8 cellular contexts compared by ENCODE assay signal in genomic region chr17:81890447-81891302, GRCh38. TPM values are rescaled to one million over a fixed set of nuclear protein-coding genes. Genes with fewer than 3 reads are reported as not detected.
DNase-seq lines count a peak whose midpoint lies in the region; ATAC-seq and TF ChIP-seq lines count a peak whose summit lies in the region.

No MANE protein-coding gene starts in this region.

- peak; percentile 55 for DNase-seq in activated CD8-positive, alpha-beta T cell treated with anti-CD3 and anti-CD28 coated beads, Interleukin-2, amount 10 ng/mL, durations not matched to agents 7 days and 5 days
- peak; percentile 50 for DNase-seq in hepatocyte (ENCODE audit: low spot score)
- DNase-seq in spleen: peak; percentile 82
- no peak for DNase-seq in COR-L47 (lab: John Stamatoyannopoulos, UW)
- DNase-seq in T1000 (lab: John Stamatoyannopoulos, UW): no peak

- no peaks in the 10 kb centered on the region for H3K9me3 Mint-ChIP-seq in activated CD8-positive, alpha-beta T cell treated with anti-CD3 and anti-CD28 coated beads, Interleukin-2, amount 10 ng/mL, durations not matched to agents 7 days and 5 days (ENCODE audit: insufficient read depth)

- ATAC-seq in HG02943 (IDR thresholded peaks at IDR 0.05; ENCODE audit: low read depth, unreplicated experiment): peak; percentile 12
- peak; percentile 9 for ATAC-seq in activated CD8-positive, alpha-beta T cell treated with anti-CD3 and anti-CD28 coated beads, Interleukin-2, amount 10 ng/mL, durations not matched to agents 7 days and 5 days
- ATAC-seq in HG03521 (IDR thresholded peaks at IDR 0.05; ENCODE audit: unreplicated experiment): no peak

- H3K4me3 ChIP-seq in GM08714 (ENCODE audit: low read length): peak overlapping the region; percentile 68
- H3K4me3 ChIP-seq in hepatocyte: peak overlapping the region; percentile 87
- H3K4me3 ChIP-seq in spleen: peak overlapping the region; percentile 67 to 97 (median 86)

- POLR2A ChIA-PET in activated CD8-positive, alpha-beta T cell treated with anti-CD3 and anti-CD28 coated beads, Interleukin-2, amount 10 ng/mL, durations not matched to agents 7 days and 5 days (lab: Charles Lee): interaction anchor here (2.1 to 2.9 kb wide), 2 partner anchors 21 to 24 kb away, joined by 7 to 23 read pairs; partner anchors contain the start of gene ARHGDIA

- no peaks in the 10 kb centered on the region for H3K9me2 ChIP-seq in hepatocyte (replicated peaks; ENCODE audit: insufficient read depth)

- intact Hi-C loops in spleen (cut with DNase I; ENCODE audit: low total_unique reads): no loop called here

- no peaks in the 10 kb centered on the region for H3K27me3 ChIP-seq in hepatocyte
- no peaks in the 10 kb centered on the region for H3K27me3 ChIP-seq in spleen (replicated peaks in 1 of 7)

- H3K9me3 ChIP-seq in hepatocyte (ENCODE audit: low read depth): no peaks in the 10 kb centered on the region
- no peaks in the 10 kb centered on the region for H3K9me3 ChIP-seq in spleen

- peak overlapping the region; percentile 91 for H3K4me3 Mint-ChIP-seq in activated CD8-positive, alpha-beta T cell treated with anti-CD3 and anti-CD28 coated beads, Interleukin-2, amount 10 ng/mL, durations not matched to agents 7 days and 5 days

- TF ChIP-seq POLR2A in spleen (IDR thresholded peaks at IDR 0.05): no peak

- H3K79me2 ChIP-seq in hepatocyte: peaks cover 55% of the 10 kb centered on the region

- H3K4me1 ChIP-seq in hepatocyte (ENCODE audit: insufficient read depth) (peaks cover 6% of the 10 kb centered on the region), spleen (peaks cover 12 to 59% (median 34%) of the 10 kb centered on the region in 6 donors)

- peaks cover 32% of the 10 kb centered on the region for H3K4me1 Mint-ChIP-seq in activated CD8-positive, alpha-beta T cell treated with anti-CD3 and anti-CD28 coated beads, Interleukin-2, amount 10 ng/mL, durations not matched to agents 7 days and 5 days (ENCODE audit: low read depth)

- H3K27ac ChIP-seq in hepatocyte (peak overlapping the region; percentile 93), spleen (peak overlapping the region; percentile 87 to 97 (median 94))

- H4K20me1 ChIP-seq in hepatocyte (ENCODE audit: insufficient read depth, poor library complexity, severe bottlenecking): no peaks in the 10 kb centered on the region

- WGBS in hepatocyte (ENCODE audit: low lambda C conversion rate, missing lambda C conversion rate): 27% methylated on average over 33 of the region's 69 CpGs
- 8 to 9% (median 9%) methylated on average over 30 to 69 of the region's 69 CpGs for WGBS in spleen, 5 donors

- H3K36me3 ChIP-seq in hepatocyte (replicated peaks; ENCODE audit: insufficient read depth, low read depth) (no peaks in the 10 kb centered on the region), spleen (peaks cover 4 to 72% (median 61%) of the 10 kb centered on the region in 6 donors)

- TF ChIP-seq CTCF in hepatocyte (IDR thresholded peaks at IDR 0.05; ENCODE audit: poor library complexity) (no peak), spleen (IDR thresholded peaks at IDR 0.05 in 8 of 11, conservative IDR thresholded peaks at IDR 0.05 in 3 of 11) (no peak)

- peaks cover 54% of the 10 kb centered on the region for H3K36me3 Mint-ChIP-seq in activated CD8-positive, alpha-beta T cell treated with anti-CD3 and anti-CD28 coated beads, Interleukin-2, amount 10 ng/mL, durations not matched to agents 7 days and 5 days (ENCODE audit: low read depth)

- peak overlapping the region; percentile 92 for H3K4me2 ChIP-seq in hepatocyte

- no peaks in the 10 kb centered on the region for H3K27me3 Mint-ChIP-seq in activated CD8-positive, alpha-beta T cell treated with anti-CD3 and anti-CD28 coated beads, Interleukin-2, amount 10 ng/mL, durations not matched to agents 7 days and 5 days (ENCODE audit: low read depth)

- peak overlapping the region; percentile 97 for H3K27ac Mint-ChIP-seq in activated CD8-positive, alpha-beta T cell treated with anti-CD3 and anti-CD28 coated beads, Interleukin-2, amount 10 ng/mL, durations not matched to agents 7 days and 5 days

- CTCF ChIA-PET in activated CD8-positive, alpha-beta T cell treated with anti-CD3 and anti-CD28 coated beads, Interleukin-2, amount 10 ng/mL, durations not matched to agents 7 days and 5 days (lab: Charles Lee): no interaction called here

- H2AFZ ChIP-seq in hepatocyte: no peak overlapping the region

RNA-seq across cellular contexts. Expression of gene ALYREF, which starts 0.7 kb away (rescaled TPM):
- total RNA-seq in activated CD8-positive, alpha-beta T cell treated with anti-CD3 and anti-CD28 coated beads, Interleukin-2, amount 10 ng/mL, durations not matched to agents 7 days and 5 days: 100 to 1,000 TPM; 269 to 273 TPM
- total RNA-seq in hepatocyte: 50.9 and 55.3 TPM in 2 replicates
- 96.4 and 106 TPM in 2 replicates for polyA plus RNA-seq in hepatocyte
- 10 to 100 TPM; 31.5 to 70.0 (median 50.7) TPM for total RNA-seq in spleen
- 10 to 100 TPM; 23.6 to 56.6 (median 45.7) TPM for polyA plus RNA-seq in spleen

RNA-seq across cellular contexts. Expression of gene ANAPC11, which starts 0.8 kb away (rescaled TPM):
- total RNA-seq in activated CD8-positive, alpha-beta T cell treated with anti-CD3 and anti-CD28 coated beads, Interleukin-2, amount 10 ng/mL, durations not matched to agents 7 days and 5 days: 100 to 1,000 TPM; 122 TPM
- 129 and 155 TPM in 2 replicates for total RNA-seq in hepatocyte
- 307 and 345 TPM in 2 replicates for polyA plus RNA-seq in hepatocyte
- total RNA-seq in spleen: 10 to 100 TPM; 52.9 to 99.4 (median 54.9) TPM
- 100 to 1,000 TPM; 113 to 184 (median 179) TPM for polyA plus RNA-seq in spleen

RNA-seq across cellular contexts. Expression of gene NPB, which starts 11.4 kb away (rescaled TPM):
- under 1 TPM; 0.18 to 0.55 TPM for total RNA-seq in activated CD8-positive, alpha-beta T cell treated with anti-CD3 and anti-CD28 coated beads, Interleukin-2, amount 10 ng/mL, durations not matched to agents 7 days and 5 days
- 0.47 and 2.6 TPM in 2 replicates for total RNA-seq in hepatocyte
- 2.2 and 3.2 TPM in 2 replicates for polyA plus RNA-seq in hepatocyte
- total RNA-seq in spleen: 1 to 10 TPM in 3 of 7 donors, under 1 TPM in 3, not detected in 1; 0.23 to 2.9 (median 0.74) TPM
- 1 to 10 TPM; 2.2 to 4.8 (median 3.0) TPM for polyA plus RNA-seq in spleen

RNA-seq across cellular contexts. Expression of gene ARHGDIA, which starts 19.5 kb away (rescaled TPM):
- 100 to 1,000 TPM; 756 to 778 TPM for total RNA-seq in activated CD8-positive, alpha-beta T cell treated with anti-CD3 and anti-CD28 coated beads, Interleukin-2, amount 10 ng/mL, durations not matched to agents 7 days and 5 days
- total RNA-seq in hepatocyte (57.0 and 80.7 TPM in 2 replicates), spleen (100 to 1,000 TPM; 155 to 392 (median 293) TPM)
- polyA plus RNA-seq in hepatocyte (295 and 311 TPM in 2 replicates), spleen (100 to 1,000 TPM; 131 to 261 (median 137) TPM)

RNA-seq across cellular contexts. Expression of gene PCYT2, which starts 20.5 kb away (rescaled TPM):
- total RNA-seq in activated CD8-positive, alpha-beta T cell treated with anti-CD3 and anti-CD28 coated beads, Interleukin-2, amount 10 ng/mL, durations not matched to agents 7 days and 5 days: 10 to 100 TPM; 48.6 to 50.4 TPM
- 81.1 and 84.7 TPM in 2 replicates for total RNA-seq in hepatocyte
- 124 and 126 TPM in 2 replicates for polyA plus RNA-seq in hepatocyte
- 10 to 100 TPM; 12.5 to 25.5 (median 14.6) TPM for total RNA-seq in spleen
- 10 to 100 TPM; 16.1 to 22.7 (median 19.4) TPM for polyA plus RNA-seq in spleen

Comparison
In these comparisons a context has a peak if more than half of its experiments do, and no peak if none do; other contexts are left out.
1. DNase-seq: peak in activated CD8-positive, alpha-beta T cell treated with anti-CD3 and anti-CD28 coated beads, Interleukin-2, amount 10 ng/mL, durations not matched to agents 7 days and 5 days (single experiment), hepatocyte (single experiment) and spleen (single experiment); none in COR-L47 (single experiment) and T1000 (single experiment).
2. Peak in every context shown above with its lines, with median percentiles within 50 percentile points of each other: H3K4me3 ChIP-seq.